ENCODE assay signal across 14 cellular contexts in the genomic region with DNA sequence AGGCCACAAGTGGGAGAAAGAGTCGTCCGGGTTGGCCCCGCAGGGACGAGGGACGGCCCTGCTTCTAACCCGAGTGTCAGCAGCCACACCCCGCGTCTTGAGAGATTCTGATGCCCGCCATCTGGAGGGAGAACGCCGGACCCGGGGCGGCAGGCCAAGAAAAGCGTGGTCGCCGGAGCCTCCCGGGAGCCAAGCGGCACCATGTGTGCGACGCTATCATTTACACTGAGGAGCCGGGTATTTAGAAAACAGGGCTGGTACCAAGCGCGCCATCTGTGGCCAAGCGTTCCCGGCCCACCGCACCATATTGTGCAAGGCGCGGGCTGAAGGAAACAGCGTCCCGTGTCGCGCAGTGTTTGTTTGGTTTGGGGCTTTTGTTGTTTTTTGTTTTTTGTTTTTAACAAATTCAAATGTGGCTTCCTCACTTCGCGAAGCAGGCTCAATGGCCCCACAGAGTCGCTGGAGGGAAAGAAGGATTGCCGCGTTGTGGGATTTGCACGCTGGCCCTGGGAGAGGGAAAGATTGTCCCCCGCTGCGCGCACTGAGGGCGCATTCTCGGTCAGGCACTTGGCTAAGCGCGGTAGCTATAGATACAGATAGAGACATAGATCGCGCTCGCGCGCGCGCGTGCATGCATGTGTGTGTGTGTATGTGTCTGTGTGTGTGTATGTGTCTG.
DNase-seq lines count a peak whose midpoint lies in the region; ATAC-seq and TF ChIP-seq lines count a peak whose summit lies in the region.
"Had no signal": no experiment of that assay in that cellular context is flagged by ENCODE, and none has a peak within 500 bp of the region (broad histone marks: within the 10 kb centered on the region; RNA-seq: fewer than 3 reads in every experiment).

No MANE protein-coding gene starts in this region.

- intact Hi-C loops in natural killer cell (cut with micrococcal nuclease), result no loop called here

- H3K27me3 Mint-ChIP-seq in natural killer cell treated with Interleukin-12 subunit alpha and Interleukin-12 subunit beta and Interleukin-15 and Interleukin-18, amount 100 ng/mL, for 72 hours, result peaks cover 10 to 21% of the 10 kb centered on the region in 2 donors
- peaks cover 31 to 55% of the 10 kb centered on the region in 2 donors for H3K27me3 Mint-ChIP-seq in natural killer cell (ENCODE audit: low read depth in 2 of 2)
- peaks cover 17% of the 10 kb centered on the region for H3K27me3 Mint-ChIP-seq in activated CD4-positive, alpha-beta memory T cell treated with anti-CD3 and anti-CD28 coated beads, Interleukin-2, amount 10 ng/mL, durations not matched to agents 7 days and 5 days

- H3K9me3 Mint-ChIP-seq in natural killer cell treated with Interleukin-12 subunit alpha and Interleukin-12 subunit beta and Interleukin-15 and Interleukin-18, amount 100 ng/mL, for 72 hours, result peaks cover under 1% of the 10 kb centered on the region
- H3K9me3 Mint-ChIP-seq in natural killer cell, result peaks cover 0 to 4% of the 10 kb centered on the region in 2 donors
- no peaks in the 10 kb centered on the region for H3K9me3 Mint-ChIP-seq in activated CD4-positive, alpha-beta memory T cell treated with anti-CD3 and anti-CD28 coated beads, Interleukin-2, amount 10 ng/mL, durations not matched to agents 7 days and 5 days
- H3K9me3 Mint-ChIP-seq: activated T-helper 1 cell treated with anti-CD3 and anti-CD28 coated beads, Interleukin-12 subunit alpha, Interleukin-12 subunit beta, Interleukin-2, Interleukin-4 antibody, amounts not matched to agents 30 ng/mL and 10 ng/mL and 1 ng/mL, durations not matched to agents 14 hours and 24 hours and 36 hours had no signal

- no peak for DNase-seq in natural killer cell treated with Interleukin-12 subunit alpha and Interleukin-12 subunit beta and Interleukin-15 and Interleukin-18, amount 100 ng/mL, for 72 hours (ENCODE audit: low spot score)
- no peak for DNase-seq in natural killer cell
- peak; percentile 14 for DNase-seq in activated CD4-positive, alpha-beta memory T cell treated with anti-CD3 and anti-CD28 coated beads, Interleukin-2, amount 10 ng/mL, durations not matched to agents 7 days and 5 days
- DNase-seq in ureter (ENCODE audit: low spot score), result peak; percentile 42
- DNase-seq in T1000 (lab: John Stamatoyannopoulos, UW), result no peak
- DNase-seq: central memory CD4-positive, alpha-beta T cell; left ventricle myocardium superior; NCI-H1930 had no signal

- CTCF ChIA-PET in activated CD4-positive, alpha-beta memory T cell treated with anti-CD3 and anti-CD28 coated beads, Interleukin-2, amount 10 ng/mL, durations not matched to agents 7 days and 5 days (lab: Charles Lee), result no interaction called here

- peak overlapping the region; percentile 20 for H3K4me3 Mint-ChIP-seq in natural killer cell treated with Interleukin-12 subunit alpha and Interleukin-12 subunit beta and Interleukin-15 and Interleukin-18, amount 100 ng/mL, for 72 hours
- H3K4me3 Mint-ChIP-seq in natural killer cell, result no peak overlapping the region
- no peak overlapping the region for H3K4me3 Mint-ChIP-seq in activated CD4-positive, alpha-beta memory T cell treated with anti-CD3 and anti-CD28 coated beads, Interleukin-2, amount 10 ng/mL, durations not matched to agents 7 days and 5 days
- H3K4me3 Mint-ChIP-seq: activated T-helper 1 cell treated with anti-CD3 and anti-CD28 coated beads, Interleukin-12 subunit alpha, Interleukin-12 subunit beta, Interleukin-2, Interleukin-4 antibody, amounts not matched to agents 30 ng/mL and 10 ng/mL and 1 ng/mL, durations not matched to agents 14 hours and 24 hours and 36 hours; B cell had no signal

- POLR2A ChIA-PET in activated CD4-positive, alpha-beta memory T cell treated with anti-CD3 and anti-CD28 coated beads, Interleukin-2, amount 10 ng/mL, durations not matched to agents 7 days and 5 days (lab: Charles Lee), result no interaction called here

- H3K4me1 Mint-ChIP-seq in natural killer cell treated with Interleukin-12 subunit alpha and Interleukin-12 subunit beta and Interleukin-15 and Interleukin-18, amount 100 ng/mL, for 72 hours (ENCODE audit: low read depth in 2 of 2), result peaks cover 4% of the 10 kb centered on the region in 2 donors
- peaks cover 0 to 21% of the 10 kb centered on the region in 2 donors for H3K4me1 Mint-ChIP-seq in natural killer cell
- no peaks in the 10 kb centered on the region for H3K4me1 Mint-ChIP-seq in activated CD4-positive, alpha-beta memory T cell treated with anti-CD3 and anti-CD28 coated beads, Interleukin-2, amount 10 ng/mL, durations not matched to agents 7 days and 5 days
- H3K4me1 Mint-ChIP-seq: B cell had no signal

- no peak for ATAC-seq in natural killer cell treated with Interleukin-12 subunit alpha and Interleukin-12 subunit beta and Interleukin-15 and Interleukin-18, amount 100 ng/mL, for 72 hours
- ATAC-seq in natural killer cell, result no peak
- ATAC-seq in GM19035 (IDR thresholded peaks at IDR 0.05; ENCODE audit: unreplicated experiment), result no peak
- no peak for ATAC-seq in GM21360 (IDR thresholded peaks at IDR 0.05; ENCODE audit: unreplicated experiment)
- ATAC-seq: left ventricle myocardium superior had no signal

- no peak for TF ChIP-seq CTCF in natural killer cell (IDR thresholded peaks at IDR 0.05)

- no peaks in the 10 kb centered on the region for H3K36me3 Mint-ChIP-seq in natural killer cell treated with Interleukin-12 subunit alpha and Interleukin-12 subunit beta and Interleukin-15 and Interleukin-18, amount 100 ng/mL, for 72 hours
- H3K36me3 Mint-ChIP-seq in natural killer cell, result no peaks in the 10 kb centered on the region
- H3K36me3 Mint-ChIP-seq in activated CD4-positive, alpha-beta memory T cell treated with anti-CD3 and anti-CD28 coated beads, Interleukin-2, amount 10 ng/mL, durations not matched to agents 7 days and 5 days (ENCODE audit: low read depth), result no peaks in the 10 kb centered on the region

- H3K4me3 ChIP-seq in iPS-11a (ENCODE audit: low read depth, low read length), result peak overlapping the region; percentile 14
- H3K4me3 ChIP-seq: thoracic aorta had no signal

- no peak overlapping the region for H3K27ac Mint-ChIP-seq in natural killer cell treated with Interleukin-12 subunit alpha and Interleukin-12 subunit beta and Interleukin-15 and Interleukin-18, amount 100 ng/mL, for 72 hours
- no peak overlapping the region for H3K27ac Mint-ChIP-seq in natural killer cell
- H3K27ac Mint-ChIP-seq in activated CD4-positive, alpha-beta memory T cell treated with anti-CD3 and anti-CD28 coated beads, Interleukin-2, amount 10 ng/mL, durations not matched to agents 7 days and 5 days, result no peak overlapping the region
- H3K27ac Mint-ChIP-seq: activated T-helper 1 cell treated with anti-CD3 and anti-CD28 coated beads, Interleukin-12 subunit alpha, Interleukin-12 subunit beta, Interleukin-2, Interleukin-4 antibody, amounts not matched to agents 30 ng/mL and 10 ng/mL and 1 ng/mL, durations not matched to agents 14 hours and 24 hours and 36 hours; B cell had no signal

Comparison
In these comparisons a context has a peak if more than half of its experiments do, and no peak if none do; other contexts are left out.
1. DNase-seq: peak in activated CD4-positive, alpha-beta memory T cell treated with anti-CD3 and anti-CD28 coated beads, Interleukin-2, amount 10 ng/mL, durations not matched to agents 7 days and 5 days (single experiment) and ureter (single experiment); none in natural killer cell treated with Interleukin-12 subunit alpha and Interleukin-12 subunit beta and Interleukin-15 and Interleukin-18, amount 100 ng/mL, for 72 hours (single experiment), natural killer cell (single experiment) and T1000 (single experiment).